In the genomic region with DNA sequence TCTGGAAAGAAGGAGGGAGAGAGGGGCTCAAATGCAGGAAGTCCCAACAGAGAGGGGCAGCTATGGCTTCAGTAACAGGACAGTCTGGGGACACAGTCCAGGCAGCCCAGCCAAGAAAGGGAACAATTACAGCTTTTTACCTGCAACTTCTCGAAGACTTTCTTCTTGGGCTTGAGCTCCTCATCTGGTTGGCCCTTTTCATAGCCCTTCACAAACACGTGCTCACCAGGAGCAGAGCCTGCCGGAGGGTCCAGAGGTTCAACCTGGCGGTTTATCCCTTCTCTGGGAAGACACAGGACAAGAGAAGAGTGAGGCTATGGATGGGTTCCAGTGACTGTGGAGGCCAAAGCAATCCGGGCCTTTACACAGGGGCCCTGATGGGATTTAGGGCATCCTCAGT, we compare ENCODE assay signal across 1 cellular context.
TF ChIP-seq lines count a peak whose summit lies in the region.

No MANE protein-coding gene starts in this region.

TF ChIP-seq in H1, 55 proteins besides CTCF, POLR2A, EP300 and RAD21:
- no peak for TF ChIP-seq EGR1 (IDR thresholded peaks at IDR 0.05; ENCODE audit: borderline replicate concordance, low read depth, low read length)
- no peak for TF ChIP-seq GTF2F1 (IDR thresholded peaks at IDR 0.05; ENCODE audit: borderline replicate concordance, low read depth, low read length)
- TF ChIP-seq SP1 (IDR thresholded peaks at IDR 0.05; ENCODE audit: low read depth, low read length), result no peak
- no peak for TF ChIP-seq SAP30 (IDR thresholded peaks at IDR 0.05; ENCODE audit: insufficient read depth, insufficient replicate concordance, low read length)
- TF ChIP-seq E2F6 (IDR thresholded peaks at IDR 0.05), result no peak
- TF ChIP-seq POLR2AphosphoS5 (IDR thresholded peaks at IDR 0.05; ENCODE audit: low read depth, low read length), result peak; percentile 7; the same call in 1 of the 2 replicates
